Comparison of ENCODE assay signal across 17 cellular contexts in the genomic region with DNA sequence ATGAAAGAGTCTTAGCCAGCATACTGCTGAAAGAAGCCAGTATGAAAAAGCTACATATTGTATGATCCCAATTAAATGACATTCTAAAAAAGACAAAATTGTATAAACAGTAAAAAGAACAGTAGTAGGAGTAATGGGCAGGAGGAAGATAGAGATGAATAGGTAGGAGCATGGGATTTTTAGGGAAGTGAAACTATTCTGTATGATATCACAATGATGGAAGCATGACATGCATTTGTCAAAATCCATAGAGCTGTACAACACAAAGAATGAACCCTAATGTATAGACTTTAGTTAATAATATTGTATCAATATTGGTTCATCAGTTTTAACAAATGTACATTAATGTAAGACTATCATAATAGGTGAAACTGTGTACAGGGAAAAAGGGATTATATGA.
"Had no signal": no experiment of that assay in that cellular context is flagged by ENCODE, and none has a peak within 500 bp of the region (broad histone marks: within the 10 kb centered on the region; RNA-seq: fewer than 3 reads in every experiment).

No MANE protein-coding gene starts in this region.

- H3K9me3 Mint-ChIP-seq: activated T-helper 1 cell treated with anti-CD3 and anti-CD28 coated beads, Interleukin-12 subunit alpha, Interleukin-12 subunit beta, Interleukin-2, Interleukin-4 antibody, amounts not matched to agents 30 ng/mL and 10 ng/mL and 1 ng/mL, durations not matched to agents 14 hours and 24 hours and 36 hours; neural crest cell; stimulated activated naive B cell treated with anti-CD40 and anti-IgM and Interleukin-4, amounts not matched to agents 10 μg/mL and 1 μg/mL and 100 μg/mL, for 72 hours had no signal

- H3K36me3 Mint-ChIP-seq: brain had no signal

- H3K4me1 ChIP-seq: upper lobe of left lung had no signal

- H3K27me3 ChIP-seq: sigmoid colon, upper lobe of left lung had no signal

- H3K4me3 Mint-ChIP-seq: activated CD8-positive, alpha-beta T cell treated with anti-CD3 and anti-CD28 coated beads, Interleukin-2, amount 10 ng/mL, durations not matched to agents 7 days and 5 days; activated naive CD4-positive, alpha-beta T cell treated with anti-CD3 and anti-CD28 coated beads, Interleukin-2, amount 50 U/mL, for 24 hours; activated T-helper 1 cell treated with anti-CD3 and anti-CD28 coated beads, Interleukin-12 subunit alpha, Interleukin-12 subunit beta, Interleukin-2, Interleukin-4 antibody, amounts not matched to agents 30 ng/mL and 10 ng/mL and 1 ng/mL, durations not matched to agents 14 hours and 24 hours and 36 hours; neural crest cell; stimulated activated naive B cell treated with anti-CD40 and anti-IgM and Interleukin-4, amounts not matched to agents 10 μg/mL and 1 μg/mL and 100 μg/mL, for 72 hours had no signal

- H3K27ac ChIP-seq: sigmoid colon, upper lobe of left lung, VCaP had no signal

- ATAC-seq: activated CD8-positive, alpha-beta T cell treated with anti-CD3 and anti-CD28 coated beads, Interleukin-2, amount 10 ng/mL, durations not matched to agents 7 days and 5 days; mucosa of descending colon had no signal

- H3K9me3 ChIP-seq: mucosa of descending colon, sigmoid colon, upper lobe of left lung had no signal

- H3K27me3 Mint-ChIP-seq: activated naive CD4-positive, alpha-beta T cell treated with anti-CD3 and anti-CD28 coated beads, Interleukin-2, amount 50 U/mL, for 24 hours; stimulated activated naive B cell treated with anti-CD40 and anti-IgM and Interleukin-4, amounts not matched to agents 10 μg/mL and 1 μg/mL and 100 μg/mL, for 72 hours had no signal

- H3K27ac Mint-ChIP-seq: activated CD8-positive, alpha-beta T cell treated with anti-CD3 and anti-CD28 coated beads, Interleukin-2, amount 10 ng/mL, durations not matched to agents 7 days and 5 days; activated naive CD4-positive, alpha-beta T cell treated with anti-CD3 and anti-CD28 coated beads, Interleukin-2, amount 50 U/mL, for 24 hours; activated T-helper 1 cell treated with anti-CD3 and anti-CD28 coated beads, Interleukin-12 subunit alpha, Interleukin-12 subunit beta, Interleukin-2, Interleukin-4 antibody, amounts not matched to agents 30 ng/mL and 10 ng/mL and 1 ng/mL, durations not matched to agents 14 hours and 24 hours and 36 hours had no signal

- H3K4me3 ChIP-seq: mucosa of descending colon, sigmoid colon, smooth muscle cell, upper lobe of left lung had no signal

- H3K36me3 ChIP-seq: sigmoid colon, upper lobe of left lung had no signal

- DNase-seq: activated CD4-positive, alpha-beta T cell treated with anti-CD3 and anti-CD28 coated beads for 1 hour; activated CD4-positive, alpha-beta T cell treated with anti-CD3 and anti-CD28 coated beads, Interleukin-2, amount 50 U/mL, for 1 hour; activated CD8-positive, alpha-beta T cell treated with anti-CD3 and anti-CD28 coated beads, Interleukin-2, amount 10 ng/mL, durations not matched to agents 7 days and 5 days; activated gamma-delta T cell; aorta; foreskin fibroblast; mucosa of descending colon; sigmoid colon; stimulated activated CD4-positive, alpha-beta T cell treated with anti-CD3 and anti-CD28 coated beads, Interleukin-15, amount 100 ng/mL, for 24 hours; stimulated activated naive B cell treated with anti-CD40 and anti-IgM and Interleukin-4, amounts not matched to agents 10 μg/mL and 1 μg/mL and 100 μg/mL, for 72 hours; upper lobe of left lung had no signal
